In the genomic region with DNA sequence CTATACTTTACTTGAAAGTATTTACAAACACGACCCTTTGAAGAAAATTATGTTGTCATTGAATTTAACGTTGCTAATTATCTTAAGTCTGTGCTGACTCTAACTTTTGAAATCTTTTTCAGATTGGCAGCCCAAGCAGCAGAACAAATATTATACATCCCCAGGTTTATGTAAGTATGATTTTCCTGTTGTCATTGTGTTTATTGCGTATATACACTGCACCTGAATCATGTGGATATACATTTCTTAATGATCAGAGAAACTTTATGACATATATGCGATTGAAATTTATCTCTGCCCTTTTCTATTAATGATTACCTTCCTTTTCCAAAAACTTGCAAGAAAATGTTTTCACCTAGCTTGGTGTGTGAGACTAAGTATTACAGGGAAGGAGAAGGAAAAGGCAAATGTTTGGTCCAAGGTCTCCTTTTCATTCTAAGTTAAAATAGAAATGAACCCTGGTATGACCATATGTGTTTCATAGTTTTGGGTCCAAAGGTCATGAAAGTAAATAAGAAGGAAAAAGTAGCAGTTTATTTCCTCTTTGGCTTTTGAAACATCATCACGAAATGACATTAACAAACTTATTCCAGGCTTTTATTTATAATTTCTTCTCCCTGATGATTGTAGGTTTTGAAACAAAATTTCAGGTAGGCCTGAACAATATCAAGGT, we compare ENCODE assay signal across 19 cellular contexts.
DNase-seq lines count a peak whose midpoint lies in the region; ATAC-seq and TF ChIP-seq lines count a peak whose summit lies in the region.
"Had no signal": no experiment of that assay in that cellular context is flagged by ENCODE, and none has a peak within 500 bp of the region (broad histone marks: within the 10 kb centered on the region; RNA-seq: fewer than 3 reads in every experiment).

No MANE protein-coding gene starts in this region.

- no peaks in the 10 kb centered on the region for H3K27me3 ChIP-seq in lower lobe of right lung (ENCODE audit: low read depth)

- no peaks in the 10 kb centered on the region for H3K9me3 ChIP-seq in lower lobe of right lung
- H3K9me3 ChIP-seq: Caco-2 had no signal

- no peak overlapping the region for H3K4me3 ChIP-seq in lower lobe of right lung
- H3K4me3 ChIP-seq: GM23338, thoracic aorta had no signal

- no peaks in the 10 kb centered on the region for H3K27me3 Mint-ChIP-seq in activated naive CD4-positive, alpha-beta T cell treated with anti-CD3 and anti-CD28 coated beads, Interleukin-2, amount 50 U/mL, for 24 hours
- no peaks in the 10 kb centered on the region for H3K27me3 Mint-ChIP-seq in T-cell

- peaks cover 50% of the 10 kb centered on the region for H3K36me3 Mint-ChIP-seq in activated naive CD4-positive, alpha-beta T cell treated with anti-CD3 and anti-CD28 coated beads, Interleukin-2, amount 50 U/mL, for 24 hours
- peaks cover 56% of the 10 kb centered on the region for H3K36me3 Mint-ChIP-seq in T-cell
- H3K36me3 Mint-ChIP-seq in stimulated activated effector memory CD8-positive, alpha-beta T cell treated with anti-CD3 and anti-CD28 coated beads, Interleukin-12 subunit alpha, Interleukin-12 subunit beta, amount 100 ng/mL, for 72 hours: peaks cover 88% of the 10 kb centered on the region

- peaks cover 44% of the 10 kb centered on the region for H3K4me1 Mint-ChIP-seq in activated naive CD4-positive, alpha-beta T cell treated with anti-CD3 and anti-CD28 coated beads, Interleukin-2, amount 50 U/mL, for 24 hours
- peaks cover 43 to 46% (median 45%) of the 10 kb centered on the region in 3 donors for H3K4me1 Mint-ChIP-seq in T-cell
- H3K4me1 Mint-ChIP-seq in stimulated activated effector memory CD8-positive, alpha-beta T cell treated with anti-CD3 and anti-CD28 coated beads, Interleukin-12 subunit alpha, Interleukin-12 subunit beta, amount 100 ng/mL, for 72 hours: peaks cover 38% of the 10 kb centered on the region

- CTCF ChIA-PET in T-cell (lab: Charles Lee): no interaction called here

- H3K27ac Mint-ChIP-seq in activated naive CD4-positive, alpha-beta T cell treated with anti-CD3 and anti-CD28 coated beads, Interleukin-2, amount 50 U/mL, for 24 hours: peak overlapping the region; percentile 19
- peak overlapping the region; percentile 98 for H3K27ac Mint-ChIP-seq in T-cell
- peak overlapping the region; percentile 81 for H3K27ac Mint-ChIP-seq in stimulated activated effector memory CD8-positive, alpha-beta T cell treated with anti-CD3 and anti-CD28 coated beads, Interleukin-12 subunit alpha, Interleukin-12 subunit beta, amount 100 ng/mL, for 72 hours
- H3K27ac Mint-ChIP-seq: GM23338 had no signal

- POLR2A ChIA-PET in T-cell (lab: Charles Lee): no interaction called here

- H3K4me3 Mint-ChIP-seq in activated naive CD4-positive, alpha-beta T cell treated with anti-CD3 and anti-CD28 coated beads, Interleukin-2, amount 50 U/mL, for 24 hours: no peak overlapping the region
- H3K4me3 Mint-ChIP-seq in T-cell: no peak overlapping the region
- no peak overlapping the region for H3K4me3 Mint-ChIP-seq in stimulated activated effector memory CD8-positive, alpha-beta T cell treated with anti-CD3 and anti-CD28 coated beads, Interleukin-12 subunit alpha, Interleukin-12 subunit beta, amount 100 ng/mL, for 72 hours
- H3K4me3 Mint-ChIP-seq: GM23338 had no signal

- peaks cover 84% of the 10 kb centered on the region for H3K36me3 ChIP-seq in lower lobe of right lung

- intact Hi-C loops in lower lobe of right lung (cut with DNase I): no loop called here

- no peak for ATAC-seq in T-cell (replicated peaks in 1 of 4)
- peak; percentile 66 for ATAC-seq in left lobe of liver
- ATAC-seq in stimulated activated effector memory CD8-positive, alpha-beta T cell treated with anti-CD3 and anti-CD28 coated beads, Interleukin-12 subunit alpha, Interleukin-12 subunit beta, amount 100 ng/mL, for 72 hours: no peak
- no peak for ATAC-seq in GM19452 (IDR thresholded peaks at IDR 0.05; ENCODE audit: unreplicated experiment)
- no peak for ATAC-seq in lower lobe of right lung
- ATAC-seq: GM23338 had no signal

- no peak for TF ChIP-seq CTCF in lower lobe of right lung (IDR thresholded peaks at IDR 0.05)

- peaks cover 6% of the 10 kb centered on the region for H3K9me3 Mint-ChIP-seq in activated naive CD4-positive, alpha-beta T cell treated with anti-CD3 and anti-CD28 coated beads, Interleukin-2, amount 50 U/mL, for 24 hours
- peaks cover 5 to 10% (median 7%) of the 10 kb centered on the region in 3 donors for H3K9me3 Mint-ChIP-seq in T-cell
- H3K9me3 Mint-ChIP-seq in stimulated activated effector memory CD8-positive, alpha-beta T cell treated with anti-CD3 and anti-CD28 coated beads, Interleukin-12 subunit alpha, Interleukin-12 subunit beta, amount 100 ng/mL, for 72 hours: peaks cover 5% of the 10 kb centered on the region
- H3K9me3 Mint-ChIP-seq: GM23338 had no signal

- peaks cover 27% of the 10 kb centered on the region for H3K4me1 ChIP-seq in lower lobe of right lung

- H3K27ac ChIP-seq in lower lobe of right lung: no peak overlapping the region
- H3K27ac ChIP-seq: epithelial cell of prostate had no signal

- no peak for DNase-seq in activated naive CD4-positive, alpha-beta T cell (lab: John Stamatoyannopoulos, UW)
- no peak for DNase-seq in T-cell
- DNase-seq in left lobe of liver (ENCODE audit: low spot score): no peak
- no peak for DNase-seq in stimulated activated effector memory CD8-positive, alpha-beta T cell treated with anti-CD3 and anti-CD28 coated beads, Interleukin-12 subunit alpha, Interleukin-12 subunit beta, amount 100 ng/mL, for 72 hours (ENCODE audit: low spot score in 2 of 2)
- no peak for DNase-seq in NCI-H146 treated with DMSO at 0.1 percent for 48 hours (lab: John Stamatoyannopoulos, UW; ENCODE audit: unreplicated experiment)
- DNase-seq in lower lobe of right lung: no peak
- DNase-seq: Caco-2, EL, foreskin melanocyte, mesenchymal stem cell, NCI-H1417, NCI-H2171 treated with DMSO at 0.1 percent for 48 hours, NCI-H69, SW 1271 had no signal

Comparison
In these comparisons a context has a peak if more than half of its experiments do, and no peak if none do; other contexts are left out.
1. H3K27ac Mint-ChIP-seq: peak in every context shown above with its lines; median percentile 98 in T-cell; 81 in stimulated activated effector memory CD8-positive, alpha-beta T cell treated with anti-CD3 and anti-CD28 coated beads, Interleukin-12 subunit alpha, Interleukin-12 subunit beta, amount 100 ng/mL, for 72 hours; 19 in activated naive CD4-positive, alpha-beta T cell treated with anti-CD3 and anti-CD28 coated beads, Interleukin-2, amount 50 U/mL, for 24 hours.